ENCODE assay signal across 2 cellular contexts in genomic region chr4:161287678-161288352, GRCh38.
TF ChIP-seq lines count a peak whose summit lies in the region.

No MANE protein-coding gene starts in this region.

TF ChIP-seq in GM12878, 131 proteins besides CTCF, POLR2A, EP300 and RAD21 (continued from another document):
- TF ChIP-seq MLLT1 (IDR thresholded peaks at IDR 0.05) (peak; percentile 25; the same call in 1 of the 2 replicates), ZNF217 (IDR thresholded peaks at IDR 0.05) (peak; percentile 61; the same call in 1 of the 2 replicates), MEF2B (IDR thresholded peaks at IDR 0.05; ENCODE audit: partially characterized antibody, poor library complexity, severe bottlenecking) (peak; percentile 57), RCOR1 (conservative IDR thresholded peaks at IDR 0.05; ENCODE audit: low read depth, low read length) (no peak), BHLHE40 (IDR thresholded peaks at IDR 0.05; ENCODE audit: borderline replicate concordance in 1 of 2, low read depth in 2 of 2, low read length in 1 of 2) (peak; percentile 42 to 51; a peak in 2 of 4 replicates), ATF7 (IDR thresholded peaks at IDR 0.05; ENCODE audit: low read depth) (peak; percentile 31; the same call in 1 of the 2 replicates), RUNX3 (IDR thresholded peaks at IDR 0.05; ENCODE audit: low read length) (peak; percentile 52), NBN (IDR thresholded peaks at IDR 0.05) (no peak), IKZF2 (IDR thresholded peaks at IDR 0.05) (peak; percentile 45 to 79; a peak in 3 of 4 replicates), ZNF592 (IDR thresholded peaks at IDR 0.05) (no peak), FOS (IDR thresholded peaks at IDR 0.05; ENCODE audit: borderline replicate concordance, extremely low read depth, insufficient read length) (no peak), NFXL1 (IDR thresholded peaks at IDR 0.05; ENCODE audit: borderline replicate concordance) (no peak), ZNF384 (IDR thresholded peaks at IDR 0.05; ENCODE audit: borderline replicate concordance, low read depth, low read length) (peak; percentile 64; the same call in 1 of the 2 replicates), ELK1 (IDR thresholded peaks at IDR 0.05; ENCODE audit: low read depth, low read length) (no peak)
- TF ChIP-seq, protein P1, sequence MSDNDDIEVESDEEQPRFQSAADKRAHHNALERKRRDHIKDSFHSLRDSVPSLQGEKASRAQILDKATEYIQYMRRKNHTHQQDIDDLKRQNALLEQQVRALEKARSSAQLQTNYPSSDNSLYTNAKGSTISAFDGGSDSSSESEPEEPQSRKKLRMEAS (IDR thresholded peaks at IDR 0.05; ENCODE audit: low read depth, low read length), result no peak
TF ChIP-seq in GM12878: peak in this region for 14.

TF ChIP-seq in SK-N-SH treated with all-trans-retinoic acid at 6 μM for 48 hours, 23 proteins besides CTCF, POLR2A, EP300 and RAD21 (continued from another document):
- TF ChIP-seq, protein P2, sequence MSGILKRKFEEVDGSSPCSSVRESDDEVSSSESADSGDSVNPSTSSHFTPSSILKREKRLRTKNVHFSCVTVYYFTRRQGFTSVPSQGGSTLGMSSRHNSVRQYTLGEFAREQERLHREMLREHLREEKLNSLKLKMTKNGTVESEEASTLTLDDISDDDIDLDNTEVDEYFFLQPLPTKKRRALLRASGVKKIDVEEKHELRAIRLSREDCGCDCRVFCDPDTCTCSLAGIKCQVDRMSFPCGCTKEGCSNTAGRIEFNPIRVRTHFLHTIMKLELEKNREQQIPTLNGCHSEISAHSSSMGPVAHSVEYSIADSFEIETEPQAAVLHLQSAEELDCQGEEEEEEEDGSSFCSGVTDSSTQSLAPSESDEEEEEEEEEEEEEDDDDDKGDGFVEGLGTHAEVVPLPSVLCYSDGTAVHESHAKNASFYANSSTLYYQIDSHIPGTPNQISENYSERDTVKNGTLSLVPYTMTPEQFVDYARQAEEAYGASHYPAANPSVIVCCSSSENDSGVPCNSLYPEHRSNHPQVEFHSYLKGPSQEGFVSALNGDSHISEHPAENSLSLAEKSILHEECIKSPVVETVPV (CRISPR knock-in tag; IDR thresholded peaks at IDR 0.05), result no peak
